Comparison of ENCODE assay signal across 8 cellular contexts in genomic region chr2:26605195-26605968, GRCh38. TPM values are rescaled to one million over a fixed set of nuclear protein-coding genes. Genes with fewer than 3 reads are reported as not detected.
DNase-seq lines count a peak whose midpoint lies in the region; ATAC-seq, FAIRE-seq and TF ChIP-seq lines count a peak whose summit lies in the region.

No MANE protein-coding gene starts in this region.

- no peaks in the 10 kb centered on the region for H3K9me3 Mint-ChIP-seq in CD4-positive, alpha-beta T cell
- no peaks in the 10 kb centered on the region for H3K9me3 Mint-ChIP-seq in activated naive CD4-positive, alpha-beta T cell treated with anti-CD3 and anti-CD28 coated beads, Interleukin-2, amount 50 U/mL, for 24 hours

- no peaks in the 10 kb centered on the region for H3K36me3 ChIP-seq in effector memory CD4-positive, alpha-beta T cell (ENCODE audit: control insufficient read depth, insufficient read depth, low read length)

- no peaks in the 10 kb centered on the region for H3K9me3 ChIP-seq in CD4-positive, alpha-beta T cell (ENCODE audit: control insufficient read depth, low read length)
- no peaks in the 10 kb centered on the region for H3K9me3 ChIP-seq in effector memory CD4-positive, alpha-beta T cell (ENCODE audit: control insufficient read depth, low read length)

- no peaks in the 10 kb centered on the region for H3K4me1 ChIP-seq in effector memory CD4-positive, alpha-beta T cell (ENCODE audit: control insufficient read depth, insufficient read depth, low read length, poor library complexity, severe bottlenecking)

- peak; percentile 94 for FAIRE-seq in H54 (lab: Jason Lieb, UNC)

- peaks cover 26% of the 10 kb centered on the region for H3K27me3 Mint-ChIP-seq in CD4-positive, alpha-beta T cell
- H3K27me3 Mint-ChIP-seq in activated naive CD4-positive, alpha-beta T cell treated with anti-CD3 and anti-CD28 coated beads, Interleukin-2, amount 50 U/mL, for 24 hours, result peaks cover 17% of the 10 kb centered on the region

- ATAC-seq in CD4-positive, alpha-beta T cell (ENCODE audit: poor library complexity), result no peak
- ATAC-seq in left cardiac atrium, result peak; percentile 64 to 72

- no peak overlapping the region for H3K27ac ChIP-seq in CD4-positive, alpha-beta T cell (ENCODE audit: low read depth, low read length)
- H3K27ac ChIP-seq in effector memory CD4-positive, alpha-beta T cell (ENCODE audit: insufficient read depth, low read length, poor library complexity, severe bottlenecking), result no peak overlapping the region

- CTCF ChIA-PET in CD4-positive, alpha-beta T cell (lab: Charles Lee), result interaction anchor here (1.3 to 1.4 kb wide), 2 partner anchors 8 to 140 kb away, joined by 4 to 5 read pairs; no protein-coding TSS in a partner anchor

- no peaks in the 10 kb centered on the region for H3K36me3 Mint-ChIP-seq in CD4-positive, alpha-beta T cell (ENCODE audit: low read depth)
- H3K36me3 Mint-ChIP-seq in activated naive CD4-positive, alpha-beta T cell treated with anti-CD3 and anti-CD28 coated beads, Interleukin-2, amount 50 U/mL, for 24 hours, result no peaks in the 10 kb centered on the region

- peaks cover 21% of the 10 kb centered on the region for H3K4me1 Mint-ChIP-seq in CD4-positive, alpha-beta T cell (ENCODE audit: low read depth)
- peaks cover 21% of the 10 kb centered on the region for H3K4me1 Mint-ChIP-seq in activated naive CD4-positive, alpha-beta T cell treated with anti-CD3 and anti-CD28 coated beads, Interleukin-2, amount 50 U/mL, for 24 hours

- peaks cover 18% of the 10 kb centered on the region for H3K27me3 ChIP-seq in CD4-positive, alpha-beta T cell (ENCODE audit: control insufficient read depth, insufficient read depth, low read length)
- H3K27me3 ChIP-seq in effector memory CD4-positive, alpha-beta T cell (replicated peaks; ENCODE audit: control insufficient read depth, insufficient read depth, low read length, poor library complexity, severe bottlenecking), result no peaks in the 10 kb centered on the region

- peak in 6 of 10 experiments; percentile 8 to 32 (median 14) for DNase-seq in CD4-positive, alpha-beta T cell
- peak; percentile 46 for DNase-seq in H54 (ENCODE audit: insufficient read length, low spot score)
- peak; percentile 40 for DNase-seq in NCI-H774 (lab: John Stamatoyannopoulos, UW)
- DNase-seq in left cardiac atrium, result no peak
- peak; percentile 8 for DNase-seq in pulmonary artery endothelial cell (ENCODE audit: low read depth, low spot score)
- DNase-seq in effector memory CD4-positive, alpha-beta T cell, result no peak
- DNase-seq in NCI-H526 treated with DMSO at 0.1 percent for 48 hours (lab: John Stamatoyannopoulos, UW), result no peak

- H3K4me3 Mint-ChIP-seq in CD4-positive, alpha-beta T cell, result no peak overlapping the region
- no peak overlapping the region for H3K4me3 Mint-ChIP-seq in activated naive CD4-positive, alpha-beta T cell treated with anti-CD3 and anti-CD28 coated beads, Interleukin-2, amount 50 U/mL, for 24 hours

- TF ChIP-seq CTCF in CD4-positive, alpha-beta T cell (IDR thresholded peaks at IDR 0.05), result peak; percentile 66

- POLR2A ChIA-PET in CD4-positive, alpha-beta T cell (lab: Charles Lee), result no interaction called here

- no peak overlapping the region for H3K4me3 ChIP-seq in effector memory CD4-positive, alpha-beta T cell (ENCODE audit: insufficient read depth, low read depth, low read length, poor library complexity, severe bottlenecking)

- no peak for TF ChIP-seq POLR2A in H54 (IDR thresholded peaks at IDR 0.05; ENCODE audit: low read depth, low read length)

- intact Hi-C loops in CD4-positive, alpha-beta T cell (cut with DNase I, micrococcal nuclease), result loop anchor here (1.0 to 5.0 kb wide), 3 partner anchors 140 to 337 kb away; no protein-coding TSS in a partner anchor
- intact Hi-C loops in left cardiac atrium (cut with DNase I), result loop anchor here (1.0 to 5.0 kb wide), 3 partner anchors 77 to 140 kb away; no protein-coding TSS in a partner anchor

- no peak overlapping the region for H3K27ac Mint-ChIP-seq in CD4-positive, alpha-beta T cell
- H3K27ac Mint-ChIP-seq in activated naive CD4-positive, alpha-beta T cell treated with anti-CD3 and anti-CD28 coated beads, Interleukin-2, amount 50 U/mL, for 24 hours, result peak overlapping the region; percentile 84

RNA-seq across cellular contexts. Expression of gene CIB4, which starts 35.8 kb away (rescaled TPM):
- not detected for total RNA-seq in CD4-positive, alpha-beta T cell
- total RNA-seq in left cardiac atrium (under 1 TPM in 1 of 2 donors, not detected in 1; 0.44 TPM), pulmonary artery endothelial cell (not detected in 2 replicates)

Comparison
In these comparisons a context has a peak if more than half of its experiments do, and no peak if none do; other contexts are left out.
1. DNase-seq: peak in CD4-positive, alpha-beta T cell (6 of 10), H54 (single experiment), NCI-H774 (single experiment) and pulmonary artery endothelial cell (single experiment); none in left cardiac atrium (single experiment), effector memory CD4-positive, alpha-beta T cell (0 of 3) and NCI-H526 treated with DMSO at 0.1 percent for 48 hours (single experiment).